Comparison of ENCODE assay signal across 8 cellular contexts in the genomic region with DNA sequence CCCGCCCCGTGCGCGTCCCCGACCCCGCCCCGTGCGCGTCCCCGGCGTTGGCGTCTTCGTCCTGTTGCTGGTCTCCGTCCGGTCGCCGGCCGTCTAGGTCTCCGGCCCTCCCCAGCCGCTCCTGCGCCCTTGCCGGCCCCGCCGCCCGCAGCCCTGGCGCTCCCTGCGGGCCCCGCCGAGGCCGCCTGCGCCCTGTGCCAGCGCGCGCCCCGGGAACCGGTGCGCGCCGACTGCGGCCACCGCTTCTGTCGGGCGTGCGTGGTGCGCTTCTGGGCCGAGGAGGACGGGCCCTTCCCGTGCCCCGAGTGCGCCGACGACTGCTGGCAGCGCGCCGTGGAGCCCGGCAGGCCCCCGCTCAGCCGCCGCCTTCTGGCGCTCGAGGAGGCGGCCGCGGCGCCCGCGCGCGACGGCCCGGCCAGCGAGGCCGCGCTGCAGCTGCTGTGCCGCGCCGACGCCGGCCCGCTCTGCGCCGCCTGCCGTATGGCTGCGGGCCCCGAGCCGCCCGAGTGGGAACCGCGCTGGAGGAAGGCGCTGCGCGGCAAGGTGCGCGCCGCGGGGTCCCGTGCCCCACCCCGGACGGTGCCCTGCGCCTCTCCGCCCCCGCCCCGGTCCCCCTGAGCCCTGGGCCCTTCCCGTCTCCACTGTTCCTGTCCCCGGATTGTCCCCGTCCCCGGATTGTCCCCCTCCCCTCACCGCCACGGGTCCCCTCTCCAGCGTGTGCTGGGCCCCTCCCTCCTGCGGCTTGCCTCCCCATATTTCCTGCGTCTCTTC. TPM values are rescaled to one million over a fixed set of nuclear protein-coding genes. Genes with fewer than 3 reads are reported as not detected.
DNase-seq lines count a peak whose midpoint lies in the region; ATAC-seq, FAIRE-seq and TF ChIP-seq lines count a peak whose summit lies in the region.

A gene (plus strand): TSS at position 47 of the 771 bp plus-strand sequence.

- peaks cover 6% of the 10 kb centered on the region for H3F3A ChIP-seq in smooth muscle cell (ENCODE audit: low read depth)

- TF ChIP-seq RAD21 in A549 (conservative IDR thresholded peaks at IDR 0.05 in 1 of 2, IDR thresholded peaks at IDR 0.05 in 1 of 2) (no peak), GM12878 (IDR thresholded peaks at IDR 0.05; ENCODE audit: insufficient read depth, low read depth, low read length) (no peak)

- H3K4me1 ChIP-seq in A549 (peaks cover 41% of the 10 kb centered on the region), GM12878 (ENCODE audit: control insufficient read depth, insufficient read depth, low read length) (peaks cover 25% of the 10 kb centered on the region), iPS-20b (ENCODE audit: insufficient read depth, low read length) (peaks cover 7% of the 10 kb centered on the region; the same call in 1 of the 2 replicates), smooth muscle cell (ENCODE audit: low read depth) (peaks cover 9% of the 10 kb centered on the region)

- SMC1A ChIA-PET in GM12878 (lab: Charles Lee; ENCODE audit: uncharacterized antibody, unreplicated experiment) = interaction anchor here (1.2 kb wide), 1 partner anchor 488 kb away, joined by 3 read pairs; no protein-coding TSS in a partner anchor

- no peaks in the 10 kb centered on the region for H4K20me1 ChIP-seq in GM12878 (ENCODE audit: control insufficient read depth, insufficient read depth)
- peaks cover 42% of the 10 kb centered on the region for H4K20me1 ChIP-seq in smooth muscle cell (ENCODE audit: low read depth)

- H3K79me2 ChIP-seq in GM12878 (ENCODE audit: control insufficient read depth, insufficient read depth, low read length) (peaks cover 21% of the 10 kb centered on the region), smooth muscle cell (ENCODE audit: low read depth) (peaks cover 40% of the 10 kb centered on the region)

- no TSS peak for BruUV-seq in GM12878 (replicated peaks; lab: Mats Ljungman, UMichigan)

- intact Hi-C loops in GM12878 (cut with micrococcal nuclease; ENCODE audit: unreplicated experiment) = loop anchor here (2.0 kb wide), 1 partner anchor 31 kb away; a partner anchor contains a TSS

- RAD21 ChIA-PET in GM12878 (lab: Charles Lee; ENCODE audit: unreplicated experiment) = interaction anchor here (1.8 kb wide), 1 partner anchor 15 kb away, joined by 7 read pairs; no protein-coding TSS in a partner anchor

- ATAC-seq in A549 = peak; percentile 78 to 84
- ATAC-seq in GM18858 (IDR thresholded peaks at IDR 0.05; ENCODE audit: unreplicated experiment) = peak; percentile 17
- ATAC-seq in HG03039 (IDR thresholded peaks at IDR 0.05; ENCODE audit: unreplicated experiment) = peak; percentile 61
- ATAC-seq in GM12878 = peak; percentile 72

- no peak for TF ChIP-seq CTCF in A549 (IDR thresholded peaks at IDR 0.05)
- TF ChIP-seq CTCF in GM12878 (IDR thresholded peaks at IDR 0.05 in 2 of 3, conservative IDR thresholded peaks at IDR 0.05 in 1 of 3; ENCODE audit: control insufficient read depth in 2 of 3, extremely low read depth in 1 of 3, insufficient read depth in 1 of 3, low read depth in 3 of 3, low read length in 3 of 3) = no peak
- TF ChIP-seq CTCF in smooth muscle cell (IDR thresholded peaks at IDR 0.05; ENCODE audit: borderline replicate concordance, insufficient read depth, poor library complexity, severe bottlenecking) = no peak

- H3K4me2 ChIP-seq in A549 = peak within 1 kb of the TSS; percentile 97
- peak within 1 kb of the TSS; percentile 97 for H3K4me2 ChIP-seq in GM12878 (ENCODE audit: control insufficient read depth, insufficient read depth)
- peak within 1 kb of the TSS; percentile 99 for H3K4me2 ChIP-seq in smooth muscle cell

- peaks cover 0 to 20% of the 10 kb centered on the region in 2 experiments; a peak in 2 of 4 replicates for H3K36me3 ChIP-seq in GM12878 (ENCODE audit: control insufficient read depth in 2 of 2, insufficient read depth in 2 of 2, low read length in 1 of 2)
- peaks cover 24% of the 10 kb centered on the region for H3K36me3 ChIP-seq in iPS-20b (ENCODE audit: insufficient read depth, low read depth, low read length)
- H3K36me3 ChIP-seq in smooth muscle cell (ENCODE audit: low read depth) = no peaks in the 10 kb centered on the region

- POLR2A ChIA-PET in A549 (lab: Yijun Ruan, JAX) (interaction anchor here (1.0 to 1.5 kb wide), 3 partner anchors 13 to 81 kb away, joined by 4 to 7 read pairs (median 6); a partner anchor contains a TSS), GM12878 (lab: Charles Lee) (interaction anchor here (1.5 kb wide), 1 partner anchor 10 kb away, joined by 4 read pairs; no protein-coding TSS in a partner anchor)

- no peaks in the 10 kb centered on the region for H3K27me3 ChIP-seq in GM12878 (replicated peaks in 1 of 2; ENCODE audit: control insufficient read depth in 2 of 2, insufficient read depth in 2 of 2, low read length in 1 of 2)
- H3K27me3 ChIP-seq in iPS-20b (ENCODE audit: insufficient read depth, low read length) = no peaks in the 10 kb centered on the region
- no peaks in the 10 kb centered on the region for H3K27me3 ChIP-seq in smooth muscle cell (ENCODE audit: low read depth)

- DNase-seq in A549 (ENCODE audit: low read depth in 1 of 2, low spot score in 1 of 2) (peak in 1 of 2 experiments; percentile 86), GM12878 (ENCODE audit: low read depth, low spot score) (no peak), smooth muscle cell (lab: John Stamatoyannopoulos, UW; ENCODE audit: unreplicated experiment) (no peak), midbrain (lab: John Stamatoyannopoulos, UW) (no peak)

- no peaks in the 10 kb centered on the region for H3K9me3 ChIP-seq in A549
- no peaks in the 10 kb centered on the region for H3K9me3 ChIP-seq in GM12878 (replicated peaks; ENCODE audit: control insufficient read depth, insufficient read depth, low read length)
- H3K9me3 ChIP-seq in iPS-20b (ENCODE audit: insufficient read depth, low read depth, low read length) = no peaks in the 10 kb centered on the region
- H3K9me3 ChIP-seq in smooth muscle cell (replicated peaks; ENCODE audit: low read depth) = no peaks in the 10 kb centered on the region

- no peak for FAIRE-seq in A549 (lab: Jason Lieb, UNC)
- FAIRE-seq in GM12878 (lab: Jason Lieb, UNC) = no peak

- peak within 1 kb of the TSS; percentile 98 for H2AFZ ChIP-seq in GM12878 (ENCODE audit: control insufficient read depth, low read depth, low read length)
- H2AFZ ChIP-seq in smooth muscle cell (ENCODE audit: low read depth) = peak within 1 kb of the TSS; percentile 99

- H3K4me3 ChIP-seq in A549 (peak within 1 kb of the TSS; percentile 88), GM12878 (peak within 1 kb of the TSS; percentile 91), iPS-20b (ENCODE audit: low read length) (peak within 1 kb of the TSS; percentile 86), smooth muscle cell (peak within 1 kb of the TSS; percentile 72)

- H3K27ac ChIP-seq in A549 (peak within 1 kb of the TSS; percentile 94 to 97), GM12878 (ENCODE audit: control insufficient read depth, insufficient read depth) (peak within 1 kb of the TSS; percentile 95), iPS-20b (ENCODE audit: low read length) (peak within 1 kb of the TSS; percentile 79), smooth muscle cell (ENCODE audit: low read depth) (peak within 1 kb of the TSS; percentile 100)

- in situ Hi-C loops in GM12878 (cut with MboI) = no loop called here

- peak; percentile 67 for TF ChIP-seq POLR2A in A549 (IDR thresholded peaks at IDR 0.05; ENCODE audit: low read length)
- TF ChIP-seq POLR2A in Raji (IDR thresholded peaks at IDR 0.05; ENCODE audit: insufficient read depth, low read depth, low read length) = peak; percentile 59
- TF ChIP-seq POLR2A in GM12878 (IDR thresholded peaks at IDR 0.05; ENCODE audit: low read depth, low read length) = peak; percentile 10; the same call in 1 of the 2 replicates

- TF ChIP-seq EP300 in A549 (IDR thresholded peaks at IDR 0.05) (no peak), GM12878 (IDR thresholded peaks at IDR 0.05; ENCODE audit: borderline replicate concordance in 1 of 2, control insufficient read depth in 1 of 2, low read depth in 2 of 2, low read length in 2 of 2) (no peak)

- WGBS in A549 (ENCODE audit: missing lambda C conversion rate) = 1% methylated on average over 38 of the region's 112 CpGs
- WGBS in GM12878 (ENCODE audit: insufficient coverage, insufficient replicate concordance, low lambda C conversion rate, missing lambda C conversion rate) = under 1% methylated on average over 61 of the region's 112 CpGs
- under 1% methylated on average over 60 of the region's 112 CpGs for WGBS in smooth muscle cell (ENCODE audit: low lambda C conversion rate)

- H3K9ac ChIP-seq in GM12878 (ENCODE audit: control insufficient read depth, insufficient read depth, low read length) (peak within 1 kb of the TSS; percentile 84), iPS-20b (ENCODE audit: low read depth, low read length) (peak within 1 kb of the TSS; percentile 85), smooth muscle cell (ENCODE audit: low read depth) (peak within 1 kb of the TSS; percentile 100)

- CTCF ChIA-PET in A549 (lab: Yijun Ruan, JAX) = interaction anchor here (1.4 to 1.8 kb wide), 3 partner anchors 10 to 14 kb away, joined by 3 to 11 read pairs (median 5); no protein-coding TSS in a partner anchor
- CTCF ChIA-PET in GM12878 (lab: Yijun Ruan, JAX) = interaction anchor here (1.5 to 1.9 kb wide), 2 partner anchors 13 to 15 kb away, joined by 9 to 14 read pairs; no protein-coding TSS in a partner anchor

RNA-seq across cellular contexts. Expression of the gene that starts here (rescaled TPM):
- polyA plus RNA-seq in A549 (2011; rRNA removed) (63.9 and 82.8 TPM in 2 replicates), A549 (2017; fragmentation: RNase III; extraction: RNeasy Plus Mini Kit Qiagen cat#74134 plus additional on column Dnase treatment) (52.7 to 67.5 TPM (median 64.5 TPM) in 3 replicates), GM12878 (2011; rRNA removed) (48.3 and 60.6 TPM in 2 replicates), GM12878 (2014; fragmentation: Illumina TruSeq; extraction: Trizol) (15.3 and 37.7 TPM in 2 replicates), GM12878 (2014; fragmentation: Nextera tagmentation; extraction: Ambion mirVana) (1 to 10 TPM; 2.6 to 9.7 TPM), GM12878 (2014; rRNA removed) (41.9 and 45.3 TPM in 2 replicates), GM12878 (2016; fragmentation: Nextera tagmentation; extraction: Ambion mirVana) (10 to 100 TPM in 1 of 2 experiments, 1 to 10 TPM in 1; 9.9 to 14.5 TPM), smooth muscle cell (150 and 161 TPM in 2 replicates)
- 54.8 and 62.8 TPM in 2 replicates for polyA plus RNA-seq in A549 (2012; cell fraction: cytosol; rRNA removed)
- polyA plus RNA-seq in A549 (2012; cell fraction: nucleus; rRNA removed) = 45.0 and 45.5 TPM in 2 replicates
- 60.3 and 74.0 TPM in 2 replicates for polyA minus RNA-seq in A549 (2011; rRNA and poly(A)+ RNA removed)
- total RNA-seq in GM12878 (2013; cell fraction: nucleolus; rRNA removed) = 14.5 and 16.0 TPM in 2 replicates
- total RNA-seq in GM12878 (2014; rRNA removed) (27.1 and 40.0 TPM in 2 replicates), GM12878 (2014; rRNA removed; fragmentation: Illumina TruSeq; extraction: Trizol) (30.5 and 31.8 TPM in 2 replicates), GM12878 (2021) (116 and 125 TPM in 2 replicates), smooth muscle cell (35.9 and 36.4 TPM in 2 replicates)
- polyA plus RNA-seq in GM12878 (2011; ENCODE audit: low read depth) = 21.0 TPM
- 75.9 and 79.5 TPM in 2 replicates for polyA plus RNA-seq in GM12878 (2011; cell fraction: cytosol; rRNA removed)
- 44.3 and 49.0 TPM in 2 replicates for polyA plus RNA-seq in GM12878 (2011; cell fraction: nucleus; rRNA removed)
- 53.3 and 70.1 TPM in 2 replicates for polyA plus RNA-seq in GM12878 (2012)
- polyA minus RNA-seq in GM12878 (2011; rRNA and poly(A)+ RNA removed) = 36.0 and 60.5 TPM in 2 replicates
- 27.3 and 34.6 TPM in 2 replicates for polyA minus RNA-seq in GM12878 (2011; cell fraction: cytosol; rRNA and poly(A)+ RNA removed)
- polyA minus RNA-seq in GM12878 (2011; cell fraction: nucleus; rRNA and poly(A)+ RNA removed) = 9.1 and 16.1 TPM in 2 replicates

Comparison
In these comparisons a context has a peak if more than half of its experiments do, and no peak if none do; other contexts are left out.
1. ATAC-seq: peak in every context shown above with its lines; median percentile 81 in A549; 72 in GM12878; 61 in HG03039; 17 in GM18858.
2. POLR2A ChIP-seq: peak in every context shown above with its lines; median percentile 67 in A549; 59 in Raji; 10 in GM12878.